2 cellular contexts compared by ENCODE assay signal in genomic region chr19:18990128-18990708, GRCh38.
TF ChIP-seq lines count a peak whose summit lies in the region.

No MANE protein-coding gene starts in this region.

TF ChIP-seq in HEK293, 187 proteins besides CTCF, POLR2A, EP300 and RAD21:
- no peak for TF ChIP-seq ZNF391 (tag by site-specific recombination; IDR thresholded peaks at IDR 0.05; ENCODE audit: borderline replicate concordance, low read depth)
- TF ChIP-seq ZIC2 (tag by site-specific recombination; IDR thresholded peaks at IDR 0.05) = peak; percentile 84
TF ChIP-seq in HEK293: peak in this region for 1.

TF ChIP-seq in K562, 482 proteins besides CTCF, POLR2A, EP300 and RAD21:
- peak; percentile 49; the same call in 1 of the 2 replicates for TF ChIP-seq POLR2AphosphoS5 (IDR thresholded peaks at IDR 0.05; ENCODE audit: control insufficient read depth, insufficient read depth, low read depth, low read length)
- TF ChIP-seq HMGN3 (IDR thresholded peaks at IDR 0.05; ENCODE audit: borderline replicate concordance, extremely low read depth, insufficient read length, low read depth, low read length) = peak; percentile 46
- TF ChIP-seq ZBED1 (IDR thresholded peaks at IDR 0.05) = 0 out of 2 replicates have a peak, but pooled peaks have one; percentile 11
- TF ChIP-seq LARP7 (IDR thresholded peaks at IDR 0.05) = no peak
- no peak for TF ChIP-seq ZHX1 (conservative IDR thresholded peaks at IDR 0.05; ENCODE audit: low read length)
- no peak for TF ChIP-seq STAG1 (CRISPR knock-in tag; IDR thresholded peaks at IDR 0.05; ENCODE audit: borderline replicate concordance)
- no peak for TF ChIP-seq ATF6 (CRISPR knock-in tag; IDR thresholded peaks at IDR 0.05)
- TF ChIP-seq POLR2G (IDR thresholded peaks at IDR 0.05; ENCODE audit: low read depth, low read length) = peak; percentile 70
- peak; percentile 69 for TF ChIP-seq SUPT5H (IDR thresholded peaks at IDR 0.05)
- peak; percentile 38; the same call in 1 of the 2 replicates for TF ChIP-seq MYNN (IDR thresholded peaks at IDR 0.05)
- TF ChIP-seq MYNN (CRISPR knock-in tag; IDR thresholded peaks at IDR 0.05) = no peak
- no peak for TF ChIP-seq SMAD1 (IDR thresholded peaks at IDR 0.05; ENCODE audit: low read depth, low read length, partially characterized antibody)
TF ChIP-seq in K562: peak in this region for 6.
